ENCODE assay signal across 10 cellular contexts in genomic region chr4:139322070-139322469, GRCh38. TPM values are rescaled to one million over a fixed set of nuclear protein-coding genes. Genes with fewer than 3 reads are reported as not detected.
DNase-seq lines count a peak whose midpoint lies in the region; ATAC-seq lines count a peak whose summit lies in the region.
"Not testable (repeated sequence)": the region's sequence is repeated elsewhere in the genome, so short reads cannot be mapped to it uniquely, and the experiment has no call there.
"Had no signal": no experiment of that assay in that cellular context is flagged by ENCODE, and none has a peak within 500 bp of the region (broad histone marks: within the 10 kb centered on the region; RNA-seq: fewer than 3 reads in every experiment).

No MANE protein-coding gene starts in this region.

- not testable (repeated sequence) for H3K18ac ChIP-seq in trophoblast cell (ENCODE audit: low read length)

- H3K27ac ChIP-seq in trophoblast cell (ENCODE audit: low read depth, low read length) = not testable (repeated sequence)

- ATAC-seq in activated naive CD8-positive, alpha-beta T cell treated with anti-CD3 and anti-CD28 coated beads, Interleukin-2, amount 50 U/mL, for 24 hours; central memory CD8-positive, alpha-beta T cell (replicated peaks; ENCODE audit: extremely low read depth, poor library complexity, severe bottlenecking): not testable (repeated sequence)

- H4K12ac ChIP-seq in trophoblast cell (ENCODE audit: low read depth, low read length) = not testable (repeated sequence)

- WGBS in trophoblast cell (ENCODE audit: extremely low coverage, insufficient coverage, insufficient read length) = no CpG with 5 or more reads among the region's 1 CpG

- not testable (repeated sequence) for H3K9me3 ChIP-seq in trophoblast cell (ENCODE audit: insufficient read depth, low read depth, low read length)

- H3K4me3 ChIP-seq in trophoblast cell (ENCODE audit: low read depth, low read length) = not testable (repeated sequence)

- not testable (repeated sequence) for H3K27me3 ChIP-seq in trophoblast cell (ENCODE audit: insufficient read depth, low read length)

- not testable (repeated sequence) for H3K36me3 ChIP-seq in trophoblast cell (ENCODE audit: control insufficient read depth in 1 of 2, insufficient read depth in 2 of 2, low read length in 2 of 2)

- not testable (repeated sequence) for H3K79me1 ChIP-seq in trophoblast cell (ENCODE audit: low read length)

- not testable (repeated sequence) for H2BK5ac ChIP-seq in trophoblast cell (ENCODE audit: low read depth, low read length, poor library complexity)

- not testable (repeated sequence) for H3K4me2 ChIP-seq in trophoblast cell (ENCODE audit: low read length)

- H3K9ac ChIP-seq in trophoblast cell (ENCODE audit: low read length) = not testable (repeated sequence)

- not testable (repeated sequence) for H2AK5ac ChIP-seq in trophoblast cell (ENCODE audit: low read length)

- peaks cover 28% of the 10 kb centered on the region for H3K4me1 Mint-ChIP-seq in T-helper 2 cell treated with Interferon-gamma antibody and Interleukin-4, amounts not matched to agents 5 μg/mL and 100 μg/mL, for 36 hours (ENCODE audit: low read depth)
- peaks cover 28% of the 10 kb centered on the region for H3K4me1 Mint-ChIP-seq in activated CD4-positive, alpha-beta T cell treated with anti-CD3 and anti-CD28 coated beads, Interleukin-2, amount 10 ng/mL, durations not matched to agents 24 days and 14 days
- H3K4me1 Mint-ChIP-seq in activated naive CD4-positive, alpha-beta T cell treated with anti-CD3 and anti-CD28 coated beads, Interleukin-2, amount 10 ng/mL, durations not matched to agents 7 days and 5 days = peaks cover 25% of the 10 kb centered on the region
- peaks cover 60% of the 10 kb centered on the region for H3K4me1 Mint-ChIP-seq in activated naive CD8-positive, alpha-beta T cell treated with anti-CD3 and anti-CD28 coated beads, Interleukin-2, amount 50 U/mL, for 24 hours
- H3K4me1 Mint-ChIP-seq in central memory CD8-positive, alpha-beta T cell = peaks cover 50% of the 10 kb centered on the region

- H2AFZ ChIP-seq in trophoblast cell (ENCODE audit: insufficient read depth, low read length, poor library complexity) = not testable (repeated sequence)

- H3K4me3 Mint-ChIP-seq in T-helper 2 cell treated with Interferon-gamma antibody and Interleukin-4, amounts not matched to agents 5 μg/mL and 100 μg/mL, for 36 hours; activated CD4-positive, alpha-beta T cell treated with anti-CD3 and anti-CD28 coated beads, Interleukin-2, amount 10 ng/mL, durations not matched to agents 24 days and 14 days; activated naive CD4-positive, alpha-beta T cell treated with anti-CD3 and anti-CD28 coated beads, Interleukin-2, amount 10 ng/mL, durations not matched to agents 7 days and 5 days; activated naive CD8-positive, alpha-beta T cell treated with anti-CD3 and anti-CD28 coated beads, Interleukin-2, amount 50 U/mL, for 24 hours; central memory CD8-positive, alpha-beta T cell: not testable (repeated sequence)

- H2BK12ac ChIP-seq in trophoblast cell (ENCODE audit: low read length) = not testable (repeated sequence)

- not testable (repeated sequence) for H3K14ac ChIP-seq in trophoblast cell (ENCODE audit: low read length)

- H3K23ac ChIP-seq in trophoblast cell (ENCODE audit: low read length) = not testable (repeated sequence)

- H3K4ac ChIP-seq in trophoblast cell (ENCODE audit: low read depth, low read length) = peak overlapping the region; percentile 75

- H4K91ac ChIP-seq in trophoblast cell (ENCODE audit: low read depth, low read length) = not testable (repeated sequence)

- H3K27ac Mint-ChIP-seq in T-helper 2 cell treated with Interferon-gamma antibody and Interleukin-4, amounts not matched to agents 5 μg/mL and 100 μg/mL, for 36 hours = peak overlapping the region; percentile 12
- H3K27ac Mint-ChIP-seq in activated CD4-positive, alpha-beta T cell treated with anti-CD3 and anti-CD28 coated beads, Interleukin-2, amount 10 ng/mL, durations not matched to agents 24 days and 14 days = not testable (repeated sequence)
- H3K27ac Mint-ChIP-seq in activated naive CD4-positive, alpha-beta T cell treated with anti-CD3 and anti-CD28 coated beads, Interleukin-2, amount 10 ng/mL, durations not matched to agents 7 days and 5 days = peak overlapping the region; percentile 42
- peak overlapping the region; percentile 42 for H3K27ac Mint-ChIP-seq in activated naive CD8-positive, alpha-beta T cell treated with anti-CD3 and anti-CD28 coated beads, Interleukin-2, amount 50 U/mL, for 24 hours
- peak overlapping the region; percentile 41 for H3K27ac Mint-ChIP-seq in central memory CD8-positive, alpha-beta T cell (ENCODE audit: low read depth)

- H3K4me1 ChIP-seq in trophoblast cell (ENCODE audit: control insufficient read depth in 1 of 2, insufficient read depth in 2 of 2, low read length in 2 of 2) = not testable (repeated sequence)

- CTCF ChIA-PET in activated naive CD4-positive, alpha-beta T cell treated with anti-CD3 and anti-CD28 coated beads, Interleukin-2, amount 10 ng/mL, durations not matched to agents 7 days and 5 days (lab: Charles Lee) = interaction anchor here (2.0 kb wide), 1 partner anchor 10 kb away, joined by 5 read pairs; no protein-coding TSS in a partner anchor

- H3K9me3 Mint-ChIP-seq in T-helper 2 cell treated with Interferon-gamma antibody and Interleukin-4, amounts not matched to agents 5 μg/mL and 100 μg/mL, for 36 hours = peaks cover 14% of the 10 kb centered on the region
- H3K9me3 Mint-ChIP-seq in activated CD4-positive, alpha-beta T cell treated with anti-CD3 and anti-CD28 coated beads, Interleukin-2, amount 10 ng/mL, durations not matched to agents 24 days and 14 days; activated naive CD4-positive, alpha-beta T cell treated with anti-CD3 and anti-CD28 coated beads, Interleukin-2, amount 10 ng/mL, durations not matched to agents 7 days and 5 days; activated naive CD8-positive, alpha-beta T cell treated with anti-CD3 and anti-CD28 coated beads, Interleukin-2, amount 50 U/mL, for 24 hours; central memory CD8-positive, alpha-beta T cell: not testable (repeated sequence)

- peaks cover 14% of the 10 kb centered on the region for H3K79me2 ChIP-seq in trophoblast cell (ENCODE audit: control insufficient read depth, insufficient read depth, low read length, poor library complexity)

- intact Hi-C loops in activated CD4-positive, alpha-beta T cell treated with anti-CD3 and anti-CD28 coated beads, Interleukin-2, amount 10 ng/mL, durations not matched to agents 24 days and 14 days (cut with micrococcal nuclease) = not testable (repeated sequence)

- DNase-seq in CMK (ENCODE audit: low read depth) = peak; percentile 15
- DNase-seq in T-helper 2 cell treated with Interferon-gamma antibody and Interleukin-4, amounts not matched to agents 5 μg/mL and 100 μg/mL, for 36 hours (ENCODE audit: low spot score); activated naive CD4-positive, alpha-beta T cell treated with anti-CD3 and anti-CD28 coated beads, Interleukin-2, amount 10 ng/mL, durations not matched to agents 7 days and 5 days; activated naive CD8-positive, alpha-beta T cell treated with anti-CD3 and anti-CD28 coated beads, Interleukin-2, amount 50 U/mL, for 24 hours; central memory CD8-positive, alpha-beta T cell (ENCODE audit: low spot score in 2 of 2); trophoblast cell: not testable (repeated sequence)
- DNase-seq in activated CD4-positive, alpha-beta T cell treated with anti-CD3 and anti-CD28 coated beads, Interleukin-2, amount 10 ng/mL, durations not matched to agents 24 days and 14 days = peak; percentile 41

- not testable (repeated sequence) for H2BK120ac ChIP-seq in trophoblast cell (ENCODE audit: insufficient read depth, low read length, poor library complexity)

- peaks cover 28% of the 10 kb centered on the region for H3K36me3 Mint-ChIP-seq in T-helper 2 cell treated with Interferon-gamma antibody and Interleukin-4, amounts not matched to agents 5 μg/mL and 100 μg/mL, for 36 hours (ENCODE audit: low read depth)
- peaks cover 33% of the 10 kb centered on the region for H3K36me3 Mint-ChIP-seq in activated CD4-positive, alpha-beta T cell treated with anti-CD3 and anti-CD28 coated beads, Interleukin-2, amount 10 ng/mL, durations not matched to agents 24 days and 14 days (ENCODE audit: low read depth)
- H3K36me3 Mint-ChIP-seq in activated naive CD4-positive, alpha-beta T cell treated with anti-CD3 and anti-CD28 coated beads, Interleukin-2, amount 10 ng/mL, durations not matched to agents 7 days and 5 days = peaks cover 24% of the 10 kb centered on the region
- H3K36me3 Mint-ChIP-seq in activated naive CD8-positive, alpha-beta T cell treated with anti-CD3 and anti-CD28 coated beads, Interleukin-2, amount 50 U/mL, for 24 hours (ENCODE audit: low read depth) = peaks cover 35% of the 10 kb centered on the region
- not testable (repeated sequence) for H3K36me3 Mint-ChIP-seq in central memory CD8-positive, alpha-beta T cell (ENCODE audit: insufficient read depth)

- H4K8ac ChIP-seq in trophoblast cell (ENCODE audit: low read depth, low read length) = not testable (repeated sequence)

- not testable (repeated sequence) for H3K27me3 Mint-ChIP-seq in T-helper 2 cell treated with Interferon-gamma antibody and Interleukin-4, amounts not matched to agents 5 μg/mL and 100 μg/mL, for 36 hours (ENCODE audit: low read depth); activated CD4-positive, alpha-beta T cell treated with anti-CD3 and anti-CD28 coated beads, Interleukin-2, amount 10 ng/mL, durations not matched to agents 24 days and 14 days; activated naive CD4-positive, alpha-beta T cell treated with anti-CD3 and anti-CD28 coated beads, Interleukin-2, amount 10 ng/mL, durations not matched to agents 7 days and 5 days; activated naive CD8-positive, alpha-beta T cell treated with anti-CD3 and anti-CD28 coated beads, Interleukin-2, amount 50 U/mL, for 24 hours; central memory CD8-positive, alpha-beta T cell

RNA-seq across cellular contexts. Expression of gene NDUFC1, which starts 19.8 kb away (rescaled TPM):
- 53.5 and 56.5 TPM in 2 replicates for total RNA-seq in activated CD4-positive, alpha-beta T cell treated with anti-CD3 and anti-CD28 coated beads, Interleukin-2, amount 10 ng/mL, durations not matched to agents 24 days and 14 days
- 108 and 115 TPM in 2 replicates for polyA plus RNA-seq in trophoblast cell (2013)

RNA-seq across cellular contexts. Expression of gene NAA15, which starts 20.8 kb away (rescaled TPM):
- total RNA-seq in activated CD4-positive, alpha-beta T cell treated with anti-CD3 and anti-CD28 coated beads, Interleukin-2, amount 10 ng/mL, durations not matched to agents 24 days and 14 days = 114 and 115 TPM in 2 replicates
- 22.1 and 23.3 TPM in 2 replicates for polyA plus RNA-seq in trophoblast cell (2013)

RNA-seq across cellular contexts. Expression of gene MGARP, which starts 42.0 kb away (rescaled TPM):
- 0.14 and 0.21 TPM in 2 replicates for total RNA-seq in activated CD4-positive, alpha-beta T cell treated with anti-CD3 and anti-CD28 coated beads, Interleukin-2, amount 10 ng/mL, durations not matched to agents 24 days and 14 days
- 0.06 and 0.14 TPM in 2 replicates for polyA plus RNA-seq in trophoblast cell (2013)
- total RNA-seq: B cell, Daoy, HT1080 had no signal
